ENCODE assay signal across 8 cellular contexts in the genomic region with DNA sequence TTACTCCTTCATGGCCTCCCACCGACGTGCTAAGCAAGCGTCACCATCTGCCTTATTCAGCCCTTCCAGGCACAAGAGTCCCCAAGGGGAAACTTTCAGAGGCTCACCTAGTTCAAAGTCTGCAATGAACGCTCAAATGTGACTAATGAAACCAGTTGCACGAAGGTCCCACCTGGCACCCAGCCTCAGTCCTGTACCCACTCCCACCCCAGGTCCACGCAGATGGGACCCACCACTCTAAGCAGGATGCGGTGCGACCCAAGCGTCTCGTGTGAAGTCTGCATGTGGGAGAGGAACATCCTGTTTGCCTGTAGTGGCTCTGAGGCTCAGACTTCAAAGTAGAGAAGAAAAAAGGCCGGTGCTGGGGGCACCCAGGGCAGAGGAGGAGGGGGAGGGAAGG. TPM values are rescaled to one million over a fixed set of nuclear protein-coding genes. Genes with fewer than 3 reads are reported as not detected.
A peak's percentile ranks its signal among the peaks of the same experiment; 100 is the strongest.
DNase-seq lines count a peak whose midpoint lies in the region; ATAC-seq and TF ChIP-seq lines count a peak whose summit lies in the region.

No MANE protein-coding gene starts in this region.

- DNase-seq in activated CD8-positive, alpha-beta T cell treated with anti-CD3 and anti-CD28 coated beads for 36 hours = peak; percentile 93
- no peak for DNase-seq in lower lobe of right lung
- DNase-seq in stimulated activated naive CD8-positive, alpha-beta T cell treated with anti-CD3 and anti-CD28 coated beads, Interleukin-15, amount 100 ng/mL, for 72 hours = peak; percentile 87 to 88
- no peak for DNase-seq in KBM-7
- DNase-seq in SW 1271 (lab: John Stamatoyannopoulos, UW) = no peak
- DNase-seq in head of caudate nucleus = no peak

- H3K4me3 Mint-ChIP-seq in activated CD8-positive, alpha-beta T cell treated with anti-CD3 and anti-CD28 coated beads for 36 hours = peak overlapping the region; percentile 60
- peak overlapping the region; percentile 71 to 84 for H3K4me3 Mint-ChIP-seq in stimulated activated naive CD8-positive, alpha-beta T cell treated with anti-CD3 and anti-CD28 coated beads, Interleukin-15, amount 100 ng/mL, for 72 hours

- in situ Hi-C loops in KBM-7 (cut with MboI; ENCODE audit: low pct_unique_long_range_greater_than_20kb, low sequenced_read_pairs) = no loop called here

- no peaks in the 10 kb centered on the region for H3K36me3 ChIP-seq in lower lobe of right lung

- no peak for TF ChIP-seq CTCF in activated CD8-positive, alpha-beta T cell treated with anti-CD3 and anti-CD28 coated beads for 36 hours (IDR thresholded peaks at IDR 0.05)
- TF ChIP-seq CTCF in lower lobe of right lung (IDR thresholded peaks at IDR 0.05) = no peak

- intact Hi-C loops in activated CD8-positive, alpha-beta T cell treated with anti-CD3 and anti-CD28 coated beads for 36 hours (cut with micrococcal nuclease) = loop anchor here (5.0 kb wide), 1 partner anchor 35 kb away; no protein-coding TSS in a partner anchor
- intact Hi-C loops in lower lobe of right lung (cut with DNase I) (no loop called here), head of caudate nucleus (cut with DNase I) (no loop called here)

- peak overlapping the region; percentile 41 for H3K27ac ChIP-seq in lower lobe of right lung

- H3K27ac Mint-ChIP-seq in activated CD8-positive, alpha-beta T cell treated with anti-CD3 and anti-CD28 coated beads for 36 hours = peak overlapping the region; percentile 98
- H3K27ac Mint-ChIP-seq in stimulated activated naive CD8-positive, alpha-beta T cell treated with anti-CD3 and anti-CD28 coated beads, Interleukin-15, amount 100 ng/mL, for 72 hours = peak overlapping the region; percentile 98 to 100

- H3K4me3 ChIP-seq in lower lobe of right lung = no peak overlapping the region

- H3K27me3 Mint-ChIP-seq in activated CD8-positive, alpha-beta T cell treated with anti-CD3 and anti-CD28 coated beads for 36 hours = no peaks in the 10 kb centered on the region
- H3K27me3 Mint-ChIP-seq in stimulated activated naive CD8-positive, alpha-beta T cell treated with anti-CD3 and anti-CD28 coated beads, Interleukin-15, amount 100 ng/mL, for 72 hours = no peaks in the 10 kb centered on the region

- no peaks in the 10 kb centered on the region for H3K4me1 ChIP-seq in lower lobe of right lung

- no peaks in the 10 kb centered on the region for H3K9me3 Mint-ChIP-seq in activated CD8-positive, alpha-beta T cell treated with anti-CD3 and anti-CD28 coated beads for 36 hours
- H3K9me3 Mint-ChIP-seq in stimulated activated naive CD8-positive, alpha-beta T cell treated with anti-CD3 and anti-CD28 coated beads, Interleukin-15, amount 100 ng/mL, for 72 hours = no peaks in the 10 kb centered on the region

- H3K9me3 ChIP-seq in lower lobe of right lung = no peaks in the 10 kb centered on the region

- POLR2A ChIA-PET in activated CD8-positive, alpha-beta T cell treated with anti-CD3 and anti-CD28 coated beads for 36 hours (lab: Charles Lee) = interaction anchor here (0.7 to 6.3 kb wide), 7 partner anchors 9 to 341 kb away, joined by 3 to 58 read pairs (median 3); a partner anchor contains a TSS

- CTCF ChIA-PET in activated CD8-positive, alpha-beta T cell treated with anti-CD3 and anti-CD28 coated beads for 36 hours (lab: Charles Lee) = interaction anchor here (1.2 to 1.4 kb wide), 5 partner anchors 13 to 296 kb away, joined by 3 to 4 read pairs (median 4); a partner anchor contains a TSS

- H3K36me3 Mint-ChIP-seq in activated CD8-positive, alpha-beta T cell treated with anti-CD3 and anti-CD28 coated beads for 36 hours (ENCODE audit: low read depth) = peaks cover 85% of the 10 kb centered on the region

- ATAC-seq in HG03045 (IDR thresholded peaks at IDR 0.05; ENCODE audit: unreplicated experiment) (peak; percentile 44), lower lobe of right lung (peak; percentile 54 to 69), GM21717 (IDR thresholded peaks at IDR 0.05; ENCODE audit: unreplicated experiment) (no peak)
- peak; percentile 79 for ATAC-seq in activated CD8-positive, alpha-beta T cell treated with anti-CD3 and anti-CD28 coated beads for 36 hours
- ATAC-seq in stimulated activated naive CD8-positive, alpha-beta T cell treated with anti-CD3 and anti-CD28 coated beads, Interleukin-15, amount 100 ng/mL, for 72 hours = peak; percentile 92

- peaks cover 5% of the 10 kb centered on the region for H3K27me3 ChIP-seq in lower lobe of right lung (ENCODE audit: low read depth)

- peaks cover 93% of the 10 kb centered on the region for H3K4me1 Mint-ChIP-seq in activated CD8-positive, alpha-beta T cell treated with anti-CD3 and anti-CD28 coated beads for 36 hours (ENCODE audit: low read depth)
- peaks cover 99% of the 10 kb centered on the region for H3K4me1 Mint-ChIP-seq in stimulated activated naive CD8-positive, alpha-beta T cell treated with anti-CD3 and anti-CD28 coated beads, Interleukin-15, amount 100 ng/mL, for 72 hours

RNA-seq across cellular contexts. Expression of a gene that starts 40.3 kb away (rescaled TPM):
- total RNA-seq in activated CD8-positive, alpha-beta T cell treated with anti-CD3 and anti-CD28 coated beads for 36 hours = 100 to 1,000 TPM; 207 to 220 TPM
- 47.3 TPM for total RNA-seq in lower lobe of right lung

Comparison
In these comparisons a context has a peak if more than half of its experiments do, and no peak if none do; other contexts are left out.
1. DNase-seq: peak in activated CD8-positive, alpha-beta T cell treated with anti-CD3 and anti-CD28 coated beads for 36 hours (single experiment) and stimulated activated naive CD8-positive, alpha-beta T cell treated with anti-CD3 and anti-CD28 coated beads, Interleukin-15, amount 100 ng/mL, for 72 hours (2 of 2); none in lower lobe of right lung (single experiment), KBM-7 (single experiment), SW 1271 (0 of 2) and head of caudate nucleus (0 of 42).